Comparison of ENCODE assay signal across 9 cellular contexts in genomic region chr11:65381721-65382035, GRCh38. TPM values are rescaled to one million over a fixed set of nuclear protein-coding genes. Genes with fewer than 3 reads are reported as not detected.
A peak's percentile ranks its signal among the peaks of the same experiment; 100 is the strongest.
DNase-seq lines count a peak whose midpoint lies in the region; ATAC-seq and TF ChIP-seq lines count a peak whose summit lies in the region.
"Had no signal": no experiment of that assay in that cellular context is flagged by ENCODE, and none has a peak within 500 bp of the region (broad histone marks: within the 10 kb centered on the region; RNA-seq: fewer than 3 reads in every experiment).

No MANE protein-coding gene starts in this region.

- H3K4me3 ChIP-seq in HCT116 (replicated peaks in 1 of 2; ENCODE audit: low read depth in 1 of 2, low read length in 2 of 2), result peak overlapping the region; percentile 46 to 55
- peak overlapping the region; percentile 2 for H3K4me3 ChIP-seq in RWPE2 (ENCODE audit: severe bottlenecking)
- H3K4me3 ChIP-seq in endodermal cell (ENCODE audit: low read length), result no peak overlapping the region
- no peak overlapping the region for H3K4me3 ChIP-seq in neuron (ENCODE audit: low read length)

- peak; percentile 52 for ATAC-seq in HCT116
- peak; percentile 32; the same call in 2 of the 3 replicates for ATAC-seq in RWPE2 (ENCODE audit: low read depth)

- in situ Hi-C loops in G401 (cut with HindIII; ENCODE audit: low sequenced_read_pairs), result no loop called here

- H3K4me3 Mint-ChIP-seq in endodermal cell, result peak overlapping the region; percentile 47
- no peak overlapping the region for H3K4me3 Mint-ChIP-seq in endothelial cell (ENCODE audit: unreplicated experiment)

- WGBS in endodermal cell (ENCODE audit: insufficient coverage in 1 of 2, insufficient read length in 1 of 2), 2 experiments, result 53 to 56% methylated on average over 2 to 6 of the region's 6 CpGs

- H3K9me2 ChIP-seq in HCT116 (ENCODE audit: insufficient read depth), result no peaks in the 10 kb centered on the region

- H3K9me3 Mint-ChIP-seq in endodermal cell (no peaks in the 10 kb centered on the region), endothelial cell (ENCODE audit: unreplicated experiment) (no peaks in the 10 kb centered on the region)

- H2AFZ ChIP-seq in HCT116 (ENCODE audit: low read depth, low read length, poor library complexity, severe bottlenecking) (peak overlapping the region; percentile 31), neuron (ENCODE audit: low read depth, low read length) (peak overlapping the region; percentile 92)

- POLR2A ChIA-PET in HCT116 (lab: Charles Lee), result interaction anchor here (0.8 to 2.9 kb wide), 11 partner anchors 9 to 126 kb away, joined by 3 to 20 read pairs (median 4); partner anchors contain the start of genes MALAT1 and NEAT1

- H3K27me3 Mint-ChIP-seq in endodermal cell (ENCODE audit: insufficient read depth), result no peaks in the 10 kb centered on the region
- peaks cover 8% of the 10 kb centered on the region for H3K27me3 Mint-ChIP-seq in endothelial cell (ENCODE audit: unreplicated experiment)

- H3K9me3 ChIP-seq in HCT116 (ENCODE audit: control insufficient read depth in 1 of 2, insufficient read depth in 1 of 2, low read depth in 1 of 2, low read length in 2 of 2), result no peaks in the 10 kb centered on the region
- H3K9me3 ChIP-seq in RWPE2 (ENCODE audit: severe bottlenecking), result no peaks in the 10 kb centered on the region
- H3K9me3 ChIP-seq in endodermal cell (ENCODE audit: control insufficient read depth, low read length), result no peaks in the 10 kb centered on the region
- H3K9me3 ChIP-seq in neuron (ENCODE audit: low read length), result no peaks in the 10 kb centered on the region

- TF ChIP-seq POLR2A in HCT116 (IDR thresholded peaks at IDR 0.05; ENCODE audit: borderline replicate concordance, extremely low read depth, insufficient read depth, insufficient read length), result no peak

- H3K27me3 ChIP-seq in HCT116 (ENCODE audit: insufficient read depth, low read length), result no peaks in the 10 kb centered on the region
- no peaks in the 10 kb centered on the region for H3K27me3 ChIP-seq in RWPE2 (ENCODE audit: insufficient read depth, poor library complexity, severe bottlenecking)
- no peaks in the 10 kb centered on the region for H3K27me3 ChIP-seq in endodermal cell (ENCODE audit: control insufficient read depth, insufficient read depth, low read length, poor library complexity, severe bottlenecking)
- H3K27me3 ChIP-seq in neuron (ENCODE audit: insufficient read depth, low read length), result peaks cover 5% of the 10 kb centered on the region

- H3K36me3 ChIP-seq in HCT116 (ENCODE audit: control insufficient read depth in 1 of 2, insufficient read depth in 2 of 2, low read length in 2 of 2) (no peaks in the 10 kb centered on the region), RWPE2 (ENCODE audit: low read depth) (no peaks in the 10 kb centered on the region), endodermal cell (ENCODE audit: control insufficient read depth, insufficient read depth, low read length) (no peaks in the 10 kb centered on the region), neuron (ENCODE audit: insufficient read depth, low read length) (no peaks in the 10 kb centered on the region)

- TF ChIP-seq RAD21 in HCT116 (IDR thresholded peaks at IDR 0.05; ENCODE audit: low read depth), result no peak

- intact Hi-C loops in HCT116 (cut with micrococcal nuclease) (loop anchor here (1.0 to 5.0 kb wide), 5 partner anchors 15 to 191 kb away; partner anchors contain the start of genes FAM89B and ZNRD2), posterior vena cava (cut with DNase I) (no loop called here)

- BruUV-seq in HCT116 (replicated peaks; lab: Mats Ljungman, UMichigan), result no TSS peak

- H3K9ac ChIP-seq in HCT116 (ENCODE audit: low read length) (peak overlapping the region; percentile 70), endodermal cell (ENCODE audit: extremely low read depth, low read length, poor library complexity, severe bottlenecking) (peak overlapping the region; percentile 38)

- H3K36me3 Mint-ChIP-seq in endodermal cell (ENCODE audit: low read depth), result no peaks in the 10 kb centered on the region
- no peaks in the 10 kb centered on the region for H3K36me3 Mint-ChIP-seq in endothelial cell (ENCODE audit: low read depth, unreplicated experiment)

- peak; percentile 54 for DNase-seq in G401 (ENCODE audit: low spot score)
- DNase-seq in HCT116 (ENCODE audit: low read depth, low spot score), result peak; percentile 65
- no peak for DNase-seq in RWPE2 (ENCODE audit: low spot score)
- DNase-seq in endodermal cell, result peak; percentile 91
- no peak for DNase-seq in posterior vena cava (ENCODE audit: low spot score)
- no peak for DNase-seq in endothelial cell (ENCODE audit: low spot score)
- DNase-seq in stimulated activated CD8-positive, alpha-beta memory T cell treated with anti-CD3 and anti-CD28 coated beads, Interleukin-4, amount 100 ng/mL, for 48 hours, result no peak

- TF ChIP-seq CTCF in HCT116 (IDR thresholded peaks at IDR 0.05 in 2 of 3, conservative IDR thresholded peaks at IDR 0.05 in 1 of 3; ENCODE audit: borderline replicate concordance in 1 of 3, insufficient read depth in 1 of 3, low read depth in 2 of 3, low read length in 2 of 3), result no peak
- TF ChIP-seq CTCF in RWPE2 (IDR thresholded peaks at IDR 0.05; ENCODE audit: poor library complexity, severe bottlenecking), result no peak
- TF ChIP-seq CTCF in endodermal cell (conservative IDR thresholded peaks at IDR 0.05), result no peak
- TF ChIP-seq CTCF in endothelial cell (IDR thresholded peaks at IDR 0.05; ENCODE audit: unreplicated experiment), result no peak

- CTCF ChIA-PET in HCT116 (lab: Charles Lee), result interaction anchor here (0.6 to 1.3 kb wide), 5 partner anchors 49 to 128 kb away, joined by 3 to 8 read pairs (median 5); no protein-coding TSS in a partner anchor

- peaks cover 2% of the 10 kb centered on the region; the same call in 1 of the 2 replicates for H3K79me2 ChIP-seq in HCT116 (ENCODE audit: insufficient read depth, low read length)

- peaks cover 23% of the 10 kb centered on the region for H3K4me1 Mint-ChIP-seq in endodermal cell
- H3K4me1 Mint-ChIP-seq in endothelial cell (ENCODE audit: unreplicated experiment), result peaks cover 26% of the 10 kb centered on the region

- H3K4me1 ChIP-seq in HCT116 (ENCODE audit: control insufficient read depth in 1 of 2, insufficient read depth in 2 of 2, low read length in 2 of 2), result peaks cover 55 to 65% of the 10 kb centered on the region in 2 experiments
- peaks cover 16% of the 10 kb centered on the region for H3K4me1 ChIP-seq in RWPE2 (ENCODE audit: insufficient read depth, poor library complexity, severe bottlenecking)
- H3K4me1 ChIP-seq in endodermal cell (ENCODE audit: control insufficient read depth, insufficient read depth, low read length), result peaks cover 6% of the 10 kb centered on the region
- peaks cover 17% of the 10 kb centered on the region for H3K4me1 ChIP-seq in neuron (ENCODE audit: insufficient read depth, low read length)

- peak overlapping the region; percentile 96 for H3K27ac Mint-ChIP-seq in endodermal cell
- no peak overlapping the region for H3K27ac Mint-ChIP-seq in endothelial cell (ENCODE audit: unreplicated experiment)

- peak overlapping the region; percentile 85 for H3K4me2 ChIP-seq in HCT116 (ENCODE audit: low read length)

- peak overlapping the region; percentile 99 for H3K27ac ChIP-seq in HCT116 (ENCODE audit: low read depth, low read length)
- H3K27ac ChIP-seq in RWPE2 (ENCODE audit: poor library complexity, severe bottlenecking), result peak overlapping the region; percentile 97
- H3K27ac ChIP-seq in endodermal cell (ENCODE audit: low read depth, low read length), result peak overlapping the region; percentile 50

- H4K20me1 ChIP-seq in HCT116 (ENCODE audit: insufficient read depth), result no peaks in the 10 kb centered on the region

- RAD21 ChIA-PET in HCT116 (lab: Charles Lee; ENCODE audit: low non-redundant PET in 1 of 2, low total read pairs in 2 of 2, uncharacterized antibody in 2 of 2, unreplicated experiment in 2 of 2), result no interaction called here

TF ChIP-seq in HCT116, 20 proteins besides CTCF, POLR2A, EP300 and RAD21 (continues in another document):
- TF ChIP-seq SIN3A (IDR thresholded peaks at IDR 0.05; ENCODE audit: low read depth) (no peak), SP1 (IDR thresholded peaks at IDR 0.05; ENCODE audit: low read depth) (no peak)

RNA-seq across cellular contexts. Expression of gene SLC25A45, which starts 0.8 kb away (rescaled TPM):
- total RNA-seq in G401 (2014; rRNA removed; shearing (Covaris generic)), result 1.1 TPM in 1 of 2 replicates, not detected in the other
- total RNA-seq in HCT116 (2021; ENCODE audit: unreplicated experiment) (3.9 TPM), endodermal cell (1 to 10 TPM; 3.0 to 6.3 TPM), posterior vena cava (1 to 10 TPM; 6.1 to 9.6 TPM), endothelial cell (ENCODE audit: unreplicated experiment) (3.3 TPM)
- 2.0 and 2.3 TPM in 2 replicates for polyA plus RNA-seq in HCT116 (2012)
- polyA plus RNA-seq in endodermal cell (2013, experiment 1 of 2), result 0.71 TPM
- 0.50 TPM for polyA plus RNA-seq in endodermal cell (2013, experiment 2 of 2)

RNA-seq across cellular contexts. Expression of gene FRMD8, which starts 4.8 kb away (rescaled TPM):
- 31.1 and 40.1 TPM in 2 replicates for total RNA-seq in G401 (2014; rRNA removed; shearing (Covaris generic))
- total RNA-seq in HCT116 (2021; ENCODE audit: unreplicated experiment) (35.8 TPM), endodermal cell (10 to 100 TPM; 27.4 to 29.6 TPM), posterior vena cava (10 to 100 TPM; 19.0 to 20.7 TPM), endothelial cell (ENCODE audit: unreplicated experiment) (76.0 TPM)
- polyA plus RNA-seq in HCT116 (2012), result 12.9 and 20.6 TPM in 2 replicates
- polyA plus RNA-seq in endodermal cell (2013, experiment 1 of 2), result 10.8 TPM
- 11.9 TPM for polyA plus RNA-seq in endodermal cell (2013, experiment 2 of 2)

RNA-seq across cellular contexts. Expression of gene TIGD3, which starts 27.1 kb away (rescaled TPM):
- total RNA-seq in G401 (2014; rRNA removed; shearing (Covaris generic)), result 0.12 and 1.9 TPM in 2 replicates
- total RNA-seq in HCT116 (2021; ENCODE audit: unreplicated experiment), result 2.4 TPM
- polyA plus RNA-seq in HCT116 (2012), result 1.5 and 1.6 TPM in 2 replicates
- total RNA-seq in endodermal cell, result 1 to 10 TPM in 1 of 2 donors, under 1 TPM in 1; 0.99 to 1.0 TPM
- polyA plus RNA-seq in endodermal cell (2013, experiment 1 of 2), result 2.1 TPM
- 1.7 TPM for polyA plus RNA-seq in endodermal cell (2013, experiment 2 of 2)
- not detected for total RNA-seq in posterior vena cava
- 0.44 TPM for total RNA-seq in endothelial cell (ENCODE audit: unreplicated experiment)
- total RNA-seq: subcutaneous adipose tissue had no signal

RNA-seq across cellular contexts. Expression of gene NEAT1, which starts 40.9 kb away (rescaled TPM):
- 4.4 and 12.4 TPM in 2 replicates for total RNA-seq in G401 (2014; rRNA removed; shearing (Covaris generic))
- total RNA-seq in HCT116 (2021; ENCODE audit: unreplicated experiment) (564 TPM), endodermal cell (10 to 100 TPM; 61.3 to 85.2 TPM), posterior vena cava (1,000 to 10,000 TPM in 1 of 2 donors, 100 to 1,000 TPM in 1; 742 to 1,004 TPM), endothelial cell (ENCODE audit: unreplicated experiment) (43.4 TPM)
- 181 and 274 TPM in 2 replicates for polyA plus RNA-seq in HCT116 (2012)
- 21.0 TPM for polyA plus RNA-seq in endodermal cell (2013, experiment 1 of 2)
- 14.2 TPM for polyA plus RNA-seq in endodermal cell (2013, experiment 2 of 2)

RNA-seq across cellular contexts. Expression of gene DPF2, which starts 48.0 kb away (rescaled TPM):
- total RNA-seq in G401 (2014; rRNA removed; shearing (Covaris generic)), result 52.8 and 54.3 TPM in 2 replicates
- total RNA-seq in HCT116 (2021; ENCODE audit: unreplicated experiment), result 72.0 TPM
- polyA plus RNA-seq in HCT116 (2012), result 57.3 and 62.2 TPM in 2 replicates
- total RNA-seq in endodermal cell, result 10 to 100 TPM; 75.8 to 80.9 TPM
- polyA plus RNA-seq in endodermal cell (2013, experiment 1 of 2), result 87.4 TPM
- 76.9 TPM for polyA plus RNA-seq in endodermal cell (2013, experiment 2 of 2)
- 10 to 100 TPM; 38.2 to 55.6 TPM for total RNA-seq in posterior vena cava
- total RNA-seq in endothelial cell (ENCODE audit: unreplicated experiment), result 77.6 TPM

Comparison
In these comparisons a context has a peak if more than half of its experiments do, and no peak if none do; other contexts are left out.
1. DNase-seq: peak in G401 (single experiment), HCT116 (single experiment) and endodermal cell (single experiment); none in RWPE2 (single experiment), posterior vena cava (single experiment), endothelial cell (single experiment) and stimulated activated CD8-positive, alpha-beta memory T cell treated with anti-CD3 and anti-CD28 coated beads, Interleukin-4, amount 100 ng/mL, for 48 hours (single experiment).
2. H3K4me3 ChIP-seq: peak in HCT116 (2 of 2) and RWPE2 (single experiment); none in endodermal cell (single experiment) and neuron (single experiment).
3. Peak in every context shown above with its lines, with median percentiles within 50 percentile points of each other: H3K27ac ChIP-seq.